In genomic region chr4:83115656-83116285, GRCh38 we compare ENCODE assay signal across 1 cellular context.
TF ChIP-seq lines count a peak whose summit lies in the region.

No MANE protein-coding gene starts in this region.

TF ChIP-seq in GM12878, 131 proteins besides CTCF, POLR2A, EP300 and RAD21 (continued from another document):
- TF ChIP-seq ZNF687 (IDR thresholded peaks at IDR 0.05) (peak; percentile 22; the same call in 1 of the 2 replicates), ZNF592 (IDR thresholded peaks at IDR 0.05) (peak; percentile 52; the same call in 1 of the 2 replicates), SREBF1 (IDR thresholded peaks at IDR 0.05; ENCODE audit: low read length) (no peak)
